Comparison of ENCODE assay signal across 28 cellular contexts in the genomic region with DNA sequence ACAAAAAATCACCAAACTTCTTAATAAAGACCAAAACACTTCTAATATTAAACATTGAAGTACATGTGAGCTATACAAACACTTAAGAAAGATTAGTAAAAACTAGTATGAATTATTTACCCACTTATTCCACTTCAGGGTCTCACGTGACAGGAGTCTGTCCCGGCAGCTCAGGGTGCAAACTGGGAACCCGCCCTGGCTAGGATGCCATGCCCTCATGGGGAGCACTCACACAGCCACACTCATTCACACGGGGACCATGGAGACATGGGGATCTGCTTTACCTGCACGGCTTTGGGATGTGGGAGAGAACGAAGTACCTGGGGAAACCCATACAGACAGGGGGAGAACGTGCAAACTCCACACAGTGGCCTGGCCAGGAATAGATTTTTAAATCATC.
"Had no signal": no experiment of that assay in that cellular context is flagged by ENCODE, and none has a peak within 500 bp of the region (broad histone marks: within the 10 kb centered on the region; RNA-seq: fewer than 3 reads in every experiment).

No MANE protein-coding gene starts in this region.

- H3K36me3 ChIP-seq: ovary, right lobe of liver, sigmoid colon, stomach, thoracic aorta, thyroid gland, tibial nerve, vagina had no signal

- H3K4me1 ChIP-seq: psoas muscle, right lobe of liver, sigmoid colon, stomach, thyroid gland, tibial nerve, vagina had no signal

- H3K4me3 Mint-ChIP-seq: naive thymus-derived CD8-positive, alpha-beta T cell; natural killer cell treated with Interleukin-12 subunit alpha and Interleukin-12 subunit beta and Interleukin-15 and Interleukin-18, amount 100 ng/mL, for 72 hours; nephron progenitor cell; neural crest cell; stimulated activated effector memory CD8-positive, alpha-beta T cell treated with anti-CD3 and anti-CD28 coated beads, Interleukin-12 subunit alpha, Interleukin-12 subunit beta, amount 100 ng/mL, for 72 hours; stimulated activated naive B cell treated with anti-CD40 and anti-IgM and Interleukin-4, amounts not matched to agents 10 μg/mL and 1 μg/mL and 100 μg/mL, for 72 hours; stimulated activated naive CD8-positive, alpha-beta T cell treated with anti-CD3 and anti-CD28 coated beads, Interleukin-15, Interleukin-2, amounts not matched to agents 100 ng/mL and 50 ng/mL, for 24 hours had no signal

- H3K4me1 Mint-ChIP-seq: naive thymus-derived CD8-positive, alpha-beta T cell; stimulated activated effector memory CD8-positive, alpha-beta T cell treated with anti-CD3 and anti-CD28 coated beads, Interleukin-12 subunit alpha, Interleukin-12 subunit beta, amount 100 ng/mL, for 72 hours; stimulated activated naive B cell treated with anti-CD40 and anti-IgM and Interleukin-4, amounts not matched to agents 10 μg/mL and 1 μg/mL and 100 μg/mL, for 72 hours had no signal

- H3K27me3 Mint-ChIP-seq: progenitor cell of endocrine pancreas; stimulated activated naive B cell treated with anti-CD40 and anti-IgM and Interleukin-4, amounts not matched to agents 10 μg/mL and 1 μg/mL and 100 μg/mL, for 72 hours; stimulated activated naive CD8-positive, alpha-beta T cell treated with anti-CD3 and anti-CD28 coated beads, Interleukin-15, Interleukin-2, amounts not matched to agents 100 ng/mL and 50 ng/mL, for 24 hours had no signal

- H3K4me3 ChIP-seq: ovary, psoas muscle, right lobe of liver, sigmoid colon, stomach, thoracic aorta, thyroid gland, tibial nerve, vagina had no signal

- H3K36me3 Mint-ChIP-seq: naive thymus-derived CD8-positive, alpha-beta T cell; natural killer cell treated with Interleukin-12 subunit alpha and Interleukin-12 subunit beta and Interleukin-15 and Interleukin-18, amount 100 ng/mL, for 72 hours; stimulated activated effector memory CD8-positive, alpha-beta T cell treated with anti-CD3 and anti-CD28 coated beads, Interleukin-12 subunit alpha, Interleukin-12 subunit beta, amount 100 ng/mL, for 72 hours; stimulated activated naive B cell treated with anti-CD40 and anti-IgM and Interleukin-4, amounts not matched to agents 10 μg/mL and 1 μg/mL and 100 μg/mL, for 72 hours had no signal

- H3K27me3 ChIP-seq: ovary, right lobe of liver, sigmoid colon, stomach, thyroid gland, tibial nerve, vagina had no signal

- H3K27ac ChIP-seq: ovary, parathyroid adenoma, psoas muscle, right lobe of liver, sigmoid colon, stomach, thoracic aorta, thyroid gland, tibial nerve, vagina had no signal

- DNase-seq: naive thymus-derived CD8-positive, alpha-beta T cell; nephron progenitor cell; occipital lobe; ovary; posterior cingulate gyrus; psoas muscle; right cardiac atrium; right lobe of liver; sigmoid colon; small intestine; stimulated activated CD4-positive, alpha-beta T cell treated with anti-CD3 and anti-CD28 coated beads, Interleukin-15, amount 100 ng/mL, for 24 hours; stimulated activated CD4-positive, alpha-beta T cell treated with anti-CD3 and anti-CD28 coated beads, Interleukin-2, amount 100 ng/mL, for 24 hours; stimulated activated CD4-positive, alpha-beta T cell treated with anti-CD3 and anti-CD28 coated beads, Interleukin-2, amount 100 ng/mL, for 48 hours; stimulated activated CD4-positive, alpha-beta T cell treated with anti-CD3 and anti-CD28 coated beads, Interleukin-4, amount 100 ng/mL, for 24 hours; stimulated activated naive B cell treated with anti-CD40 and anti-IgM and Interleukin-4, amounts not matched to agents 10 μg/mL and 1 μg/mL and 100 μg/mL, for 72 hours; stimulated activated naive CD4-positive, alpha-beta T cell treated with Interleukin-2 at 50 U/mL for 16 hours; stomach; thyroid gland; trophoblast cell had no signal

- H3K9me3 Mint-ChIP-seq: neural crest cell; stimulated activated naive CD8-positive, alpha-beta T cell treated with anti-CD3 and anti-CD28 coated beads, Interleukin-15, Interleukin-2, amounts not matched to agents 100 ng/mL and 50 ng/mL, for 24 hours had no signal

- H3K9me3 ChIP-seq: ovary, psoas muscle, right lobe of liver, thoracic aorta, thyroid gland, vagina had no signal

- ATAC-seq: naive thymus-derived CD8-positive, alpha-beta T cell; natural killer cell treated with Interleukin-12 subunit alpha and Interleukin-12 subunit beta and Interleukin-15 and Interleukin-18, amount 100 ng/mL, for 72 hours; psoas muscle; right cardiac atrium; right lobe of liver; stimulated activated effector memory CD8-positive, alpha-beta T cell treated with anti-CD3 and anti-CD28 coated beads, Interleukin-12 subunit alpha, Interleukin-12 subunit beta, amount 100 ng/mL, for 72 hours; stimulated activated naive B cell treated with anti-CD40 and anti-IgM and Interleukin-4, amounts not matched to agents 10 μg/mL and 1 μg/mL and 100 μg/mL, for 72 hours had no signal
